1 cellular context compared by ENCODE assay signal in genomic region chr10:84139126-84140035, GRCh38.
TF ChIP-seq lines count a peak whose summit lies in the region.

GHITM (plus strand) TSS chr10:84139509; CDS start chr10:84141501, 1,992 bp downstream.

TF ChIP-seq in K562, 482 proteins besides CTCF, POLR2A, EP300 and RAD21 (continued from another document and continues in another):
- peak; percentile 31; the same call in 1 of the 2 replicates for TF ChIP-seq ZBTB33 (CRISPR knock-in tag; IDR thresholded peaks at IDR 0.05)
- no peak for TF ChIP-seq CBFA2T3 (IDR thresholded peaks at IDR 0.05)
- no peak for TF ChIP-seq ZNF592 (IDR thresholded peaks at IDR 0.05)
- TF ChIP-seq CREB5 (CRISPR knock-in tag; IDR thresholded peaks at IDR 0.05): no peak
- TF ChIP-seq KLF1 (tag; IDR thresholded peaks at IDR 0.05): peak; percentile 85
- TF ChIP-seq CREB3L1 (IDR thresholded peaks at IDR 0.05; ENCODE audit: borderline replicate concordance, low read depth): no peak; the same call in 1 of the 2 replicates
- peak; percentile 80 for TF ChIP-seq TAF9B (IDR thresholded peaks at IDR 0.05; ENCODE audit: partially characterized antibody)
- no peak for TF ChIP-seq RHOXF2B (CRISPR knock-in tag; conservative IDR thresholded peaks at IDR 0.05)
- 0 out of 2 replicates have a peak, but pooled peaks have one; percentile 24 for TF ChIP-seq ERF (CRISPR knock-in tag; IDR thresholded peaks at IDR 0.05)
- peak; percentile 32; the same call in 1 of the 2 replicates for TF ChIP-seq JUN (IDR thresholded peaks at IDR 0.05; ENCODE audit: borderline replicate concordance, low read depth, low read length)
- TF ChIP-seq JUN (CRISPR knock-in tag; IDR thresholded peaks at IDR 0.05; ENCODE audit: borderline replicate concordance): peak; percentile 50; the same call in 1 of the 2 replicates
- no peak for TF ChIP-seq HEY1 (CRISPR knock-in tag; IDR thresholded peaks at IDR 0.05; ENCODE audit: borderline replicate concordance)
- no peak; the same call in 1 of the 2 replicates for TF ChIP-seq PURB (CRISPR knock-in tag; IDR thresholded peaks at IDR 0.05; ENCODE audit: low read depth)
- TF ChIP-seq CAMTA2 (CRISPR knock-in tag; conservative IDR thresholded peaks at IDR 0.05): no peak
- TF ChIP-seq ZNF41 (CRISPR knock-in tag; conservative IDR thresholded peaks at IDR 0.05): no peak
- TF ChIP-seq ZNF79 (CRISPR knock-in tag; IDR thresholded peaks at IDR 0.05; ENCODE audit: low read depth): no peak
- TF ChIP-seq CUX1 (CRISPR knock-in tag; IDR thresholded peaks at IDR 0.05): no peak
- TF ChIP-seq MEF2D (tag; conservative IDR thresholded peaks at IDR 0.05; ENCODE audit: low read depth): peak; percentile 39
- no peak; the same call in 1 of the 2 replicates for TF ChIP-seq SMARCA5 (IDR thresholded peaks at IDR 0.05)
- peak; percentile 68 for TF ChIP-seq CHD1 (IDR thresholded peaks at IDR 0.05; ENCODE audit: low read length)
- TF ChIP-seq DIDO1 (tag; IDR thresholded peaks at IDR 0.05; ENCODE audit: low read depth): 0 out of 2 replicates have a peak, but pooled peaks have one; percentile 65
- TF ChIP-seq ZKSCAN8 (CRISPR knock-in tag; IDR thresholded peaks at IDR 0.05): no peak
- no peak for TF ChIP-seq HDGF (IDR thresholded peaks at IDR 0.05)
- TF ChIP-seq SMARCA4 (IDR thresholded peaks at IDR 0.05): peak; percentile 46; the same call in 1 of the 2 replicates
- no peak for TF ChIP-seq CBX5 (IDR thresholded peaks at IDR 0.05; ENCODE audit: borderline replicate concordance, low read depth)
- peak; percentile 97 for TF ChIP-seq ZNF316 (IDR thresholded peaks at IDR 0.05)
- no peak for TF ChIP-seq HES1 (IDR thresholded peaks at IDR 0.05; ENCODE audit: low read depth)
- peak; percentile 77 for TF ChIP-seq PML (IDR thresholded peaks at IDR 0.05; ENCODE audit: low read length)
- TF ChIP-seq CBX1 (IDR thresholded peaks at IDR 0.05; ENCODE audit: low read depth): peak; percentile 28
- no peak for TF ChIP-seq ZNF512 (tag; IDR thresholded peaks at IDR 0.05)
- no peak for TF ChIP-seq ZNF133 (CRISPR knock-in tag; IDR thresholded peaks at IDR 0.05)
- TF ChIP-seq LEF1 (IDR thresholded peaks at IDR 0.05): no peak
- TF ChIP-seq ZNF57 (CRISPR knock-in tag; IDR thresholded peaks at IDR 0.05): no peak
- peak in 1 of 2 experiments; percentile 94; a peak in 2 of 4 replicates for TF ChIP-seq HDAC1 (IDR thresholded peaks at IDR 0.05)
- TF ChIP-seq ESRRB (CRISPR knock-in tag; IDR thresholded peaks at IDR 0.05; ENCODE audit: borderline replicate concordance): no peak
- no peak for TF ChIP-seq GTF2B (IDR thresholded peaks at IDR 0.05; ENCODE audit: extremely low read depth, insufficient read length)
- peak; percentile 64; the same call in 1 of the 2 replicates for TF ChIP-seq E2F3 (CRISPR knock-in tag; IDR thresholded peaks at IDR 0.05)
- TF ChIP-seq ZNF347 (CRISPR knock-in tag; IDR thresholded peaks at IDR 0.05; ENCODE audit: low read depth): no peak
- no peak for TF ChIP-seq PHB2 (IDR thresholded peaks at IDR 0.05; ENCODE audit: low read depth)
- TF ChIP-seq KLF16 (IDR thresholded peaks at IDR 0.05): no peak
- peak; percentile 82 for TF ChIP-seq SP1 (CRISPR knock-in tag; IDR thresholded peaks at IDR 0.05)
- no peak for TF ChIP-seq SMARCC2 (IDR thresholded peaks at IDR 0.05; ENCODE audit: low read depth)
- peak; percentile 90 for TF ChIP-seq MTA3 (IDR thresholded peaks at IDR 0.05; ENCODE audit: borderline replicate concordance)
- TF ChIP-seq SPI1 (IDR thresholded peaks at IDR 0.05; ENCODE audit: borderline replicate concordance, low read depth, low read length): 0 out of 2 replicates have a peak, but pooled peaks have one; percentile 32
- TF ChIP-seq ARID2 (IDR thresholded peaks at IDR 0.05): no peak; the same call in 1 of the 2 replicates
- peak; percentile 50; the same call in 1 of the 2 replicates for TF ChIP-seq ZNF589 (CRISPR knock-in tag; IDR thresholded peaks at IDR 0.05; ENCODE audit: low read depth)
- TF ChIP-seq POLR2B (IDR thresholded peaks at IDR 0.05; ENCODE audit: low read depth, partially characterized antibody): peak; percentile 93
- peak; percentile 50; the same call in 1 of the 2 replicates for TF ChIP-seq ZNF263 (CRISPR knock-in tag; IDR thresholded peaks at IDR 0.05; ENCODE audit: borderline replicate concordance)
